In the genomic region with DNA sequence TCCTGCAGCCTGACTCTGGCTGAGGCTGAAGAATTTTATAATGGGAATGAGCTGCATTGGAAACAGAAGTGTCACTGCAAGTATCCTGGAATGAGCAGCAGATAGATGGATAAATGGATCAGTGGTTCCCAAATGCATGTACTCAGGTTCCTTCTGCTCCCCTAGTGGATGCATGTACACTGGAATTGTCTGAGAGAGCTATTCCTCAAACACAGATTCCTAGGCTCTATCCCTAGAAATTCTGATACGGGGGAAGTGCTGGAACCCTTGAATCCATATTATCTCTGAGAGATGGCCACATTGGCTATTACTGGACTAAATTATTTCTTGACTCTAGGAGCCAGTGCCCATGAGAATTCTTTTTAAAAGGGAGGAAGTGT, we compare ENCODE assay signal across 1 cellular context.
TF ChIP-seq lines count a peak whose summit lies in the region.

No MANE protein-coding gene starts in this region.

TF ChIP-seq in HCT116, 20 proteins besides CTCF, POLR2A, EP300 and RAD21 (continued from another document):
- no peak for TF ChIP-seq REST (IDR thresholded peaks at IDR 0.05; ENCODE audit: low read depth)
- TF ChIP-seq SIN3A (IDR thresholded peaks at IDR 0.05; ENCODE audit: low read depth) = no peak
- no peak for TF ChIP-seq EZH2 (IDR thresholded peaks at IDR 0.05)
- TF ChIP-seq CEBPB (IDR thresholded peaks at IDR 0.05; ENCODE audit: low read depth) = no peak
- TF ChIP-seq ZNF274 (IDR thresholded peaks at IDR 0.05; ENCODE audit: low read depth, low read length) = no peak
- TF ChIP-seq ZBTB33 (IDR thresholded peaks at IDR 0.05; ENCODE audit: extremely low read depth, insufficient replicate concordance, low read length) = no peak
